1 cellular context compared by ENCODE assay signal in the genomic region with DNA sequence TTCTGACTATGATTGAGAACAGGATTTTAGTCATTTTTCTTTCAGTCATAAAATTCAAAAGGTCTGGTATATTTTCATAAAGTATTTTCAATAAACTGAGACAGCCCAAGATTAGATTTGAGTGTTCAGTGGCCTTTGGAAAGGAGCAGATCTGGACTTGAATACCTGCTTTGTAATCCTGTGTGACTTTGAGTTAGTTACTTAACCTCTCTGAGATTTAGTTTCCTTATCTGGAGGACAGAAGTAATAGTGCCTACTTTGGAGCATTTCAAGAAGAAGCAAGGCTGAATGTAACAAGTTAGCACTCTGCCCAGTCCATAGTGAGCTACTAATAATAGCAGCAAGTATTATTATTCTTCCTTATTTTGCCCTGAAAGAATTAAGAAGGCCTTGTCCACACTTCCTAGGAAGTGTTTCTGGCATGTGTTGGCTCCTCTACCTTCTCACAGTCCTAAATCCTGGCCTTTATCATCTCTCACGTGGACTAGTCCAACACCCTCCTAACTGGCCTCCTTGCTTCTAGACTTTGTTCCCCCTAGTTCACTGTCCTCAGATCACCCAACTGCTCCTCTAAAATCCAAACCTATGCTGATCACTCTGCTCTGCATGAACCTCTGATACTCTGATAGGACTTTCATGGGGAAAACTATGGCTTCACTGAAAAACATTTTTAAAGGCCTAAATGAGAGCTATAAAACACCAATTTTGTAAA.
TF ChIP-seq lines count a peak whose summit lies in the region.

No MANE protein-coding gene starts in this region.

TF ChIP-seq in HepG2, 621 proteins besides CTCF, POLR2A, EP300 and RAD21 (continued from another document):
- TF ChIP-seq, protein P1, sequence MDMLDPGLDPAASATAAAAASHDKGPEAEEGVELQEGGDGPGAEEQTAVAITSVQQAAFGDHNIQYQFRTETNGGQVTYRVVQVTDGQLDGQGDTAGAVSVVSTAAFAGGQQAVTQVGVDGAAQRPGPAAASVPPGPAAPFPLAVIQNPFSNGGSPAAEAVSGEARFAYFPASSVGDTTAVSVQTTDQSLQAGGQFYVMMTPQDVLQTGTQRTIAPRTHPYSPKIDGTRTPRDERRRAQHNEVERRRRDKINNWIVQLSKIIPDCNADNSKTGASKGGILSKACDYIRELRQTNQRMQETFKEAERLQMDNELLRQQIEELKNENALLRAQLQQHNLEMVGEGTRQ (IDR thresholded peaks at IDR 0.05; ENCODE audit: low read depth, low read length): no peak
- TF ChIP-seq, protein P1 (CRISPR knock-in tag; IDR thresholded peaks at IDR 0.05; ENCODE audit: borderline replicate concordance): no peak
- TF ChIP-seq KLF13 (CRISPR knock-in tag; IDR thresholded peaks at IDR 0.05): no peak
- TF ChIP-seq, protein P2, sequence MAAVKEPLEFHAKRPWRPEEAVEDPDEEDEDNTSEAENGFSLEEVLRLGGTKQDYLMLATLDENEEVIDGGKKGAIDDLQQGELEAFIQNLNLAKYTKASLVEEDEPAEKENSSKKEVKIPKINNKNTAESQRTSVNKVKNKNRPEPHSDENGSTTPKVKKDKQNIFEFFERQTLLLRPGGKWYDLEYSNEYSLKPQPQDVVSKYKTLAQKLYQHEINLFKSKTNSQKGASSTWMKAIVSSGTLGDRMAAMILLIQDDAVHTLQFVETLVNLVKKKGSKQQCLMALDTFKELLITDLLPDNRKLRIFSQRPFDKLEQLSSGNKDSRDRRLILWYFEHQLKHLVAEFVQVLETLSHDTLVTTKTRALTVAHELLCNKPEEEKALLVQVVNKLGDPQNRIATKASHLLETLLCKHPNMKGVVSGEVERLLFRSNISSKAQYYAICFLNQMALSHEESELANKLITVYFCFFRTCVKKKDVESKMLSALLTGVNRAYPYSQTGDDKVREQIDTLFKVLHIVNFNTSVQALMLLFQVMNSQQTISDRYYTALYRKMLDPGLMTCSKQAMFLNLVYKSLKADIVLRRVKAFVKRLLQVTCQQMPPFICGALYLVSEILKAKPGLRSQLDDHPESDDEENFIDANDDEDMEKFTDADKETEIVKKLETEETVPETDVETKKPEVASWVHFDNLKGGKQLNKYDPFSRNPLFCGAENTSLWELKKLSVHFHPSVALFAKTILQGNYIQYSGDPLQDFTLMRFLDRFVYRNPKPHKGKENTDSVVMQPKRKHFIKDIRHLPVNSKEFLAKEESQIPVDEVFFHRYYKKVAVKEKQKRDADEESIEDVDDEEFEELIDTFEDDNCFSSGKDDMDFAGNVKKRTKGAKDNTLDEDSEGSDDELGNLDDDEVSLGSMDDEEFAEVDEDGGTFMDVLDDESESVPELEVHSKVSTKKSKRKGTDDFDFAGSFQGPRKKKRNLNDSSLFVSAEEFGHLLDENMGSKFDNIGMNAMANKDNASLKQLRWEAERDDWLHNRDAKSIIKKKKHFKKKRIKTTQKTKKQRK (IDR thresholded peaks at IDR 0.05; ENCODE audit: low read length): no peak
- TF ChIP-seq, protein P3, sequence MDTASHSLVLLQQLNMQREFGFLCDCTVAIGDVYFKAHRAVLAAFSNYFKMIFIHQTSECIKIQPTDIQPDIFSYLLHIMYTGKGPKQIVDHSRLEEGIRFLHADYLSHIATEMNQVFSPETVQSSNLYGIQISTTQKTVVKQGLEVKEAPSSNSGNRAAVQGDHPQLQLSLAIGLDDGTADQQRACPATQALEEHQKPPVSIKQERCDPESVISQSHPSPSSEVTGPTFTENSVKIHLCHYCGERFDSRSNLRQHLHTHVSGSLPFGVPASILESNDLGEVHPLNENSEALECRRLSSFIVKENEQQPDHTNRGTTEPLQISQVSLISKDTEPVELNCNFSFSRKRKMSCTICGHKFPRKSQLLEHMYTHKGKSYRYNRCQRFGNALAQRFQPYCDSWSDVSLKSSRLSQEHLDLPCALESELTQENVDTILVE (CRISPR knock-in tag; IDR thresholded peaks at IDR 0.05): no peak
